Comparison of ENCODE assay signal across 8 cellular contexts in genomic region chr15:50471072-50471471, GRCh38.
"Had no signal": no experiment of that assay in that cellular context is flagged by ENCODE, and none has a peak within 500 bp of the region (broad histone marks: within the 10 kb centered on the region; RNA-seq: fewer than 3 reads in every experiment).

No MANE protein-coding gene starts in this region.

- FAIRE-seq: H1, H54, HTR-8/SVneo, K562 had no signal

- H3K4me2 ChIP-seq: GM23338 had no signal

- H3K9me3 Mint-ChIP-seq: GM23338, H9 had no signal

- H3K4me3 Mint-ChIP-seq: GM23338, H9 had no signal

- H2AFZ ChIP-seq: GM23338 had no signal

- H3K4me3 ChIP-seq: GM23338, K562 had no signal

- DNase-seq: H9, HCEC 1CT, IMR-90 had no signal

- ATAC-seq: GM23338, K562 had no signal
